Comparison of ENCODE assay signal across 14 cellular contexts in genomic region chr13:37446503-37446902, GRCh38.
DNase-seq lines count a peak whose midpoint lies in the region; TF ChIP-seq lines count a peak whose summit lies in the region.
"Had no signal": no experiment of that assay in that cellular context is flagged by ENCODE, and none has a peak within 500 bp of the region (broad histone marks: within the 10 kb centered on the region; RNA-seq: fewer than 3 reads in every experiment).

No MANE protein-coding gene starts in this region.

- no peak overlapping the region for H2AFZ ChIP-seq in GM23248

- H3K79me2 ChIP-seq in GM23248 (ENCODE audit: insufficient read depth): no peaks in the 10 kb centered on the region

- DNase-seq in GM23248: peak; percentile 98
- DNase-seq in amniotic stem cell (lab: John Stamatoyannopoulos, UW): peak; percentile 73
- peak; percentile 24 for DNase-seq in foreskin melanocyte
- no peak for DNase-seq in T-helper 2 cell
- DNase-seq in NCI-H1436 treated with DMSO at 0.1 percent for 48 hours (lab: John Stamatoyannopoulos, UW): no peak
- DNase-seq in esophagus muscularis mucosa (ENCODE audit: extremely low spot score): no peak
- DNase-seq in superior temporal gyrus (ENCODE audit: extremely low spot score): no peak
- DNase-seq: activated naive CD8-positive, alpha-beta T cell treated with anti-CD3 and anti-CD28 coated beads, Interleukin-2, amount 50 U/mL, for 24 hours; H7; KBM-7; kidney glomerular epithelial cell; stimulated activated naive B cell treated with anti-CD40 and anti-IgM and Interleukin-4, amounts not matched to agents 10 μg/mL and 1 μg/mL and 100 μg/mL, for 72 hours; T1000 had no signal

- no peak for TF ChIP-seq POLR2A in esophagus muscularis mucosa (IDR thresholded peaks at IDR 0.05; ENCODE audit: low read depth)

- no peak for TF ChIP-seq CTCF in esophagus muscularis mucosa (IDR thresholded peaks at IDR 0.05)

- H3K4me3 ChIP-seq in GM23248 (peak overlapping the region; percentile 25; the same call in 1 of the 2 replicates), skeletal muscle satellite cell (ENCODE audit: low read length) (no peak overlapping the region), esophagus muscularis mucosa (no peak overlapping the region)

- H3K9ac ChIP-seq in GM23248: peak overlapping the region; percentile 43
- H3K9ac ChIP-seq in skeletal muscle satellite cell (ENCODE audit: low read depth, low read length): peak overlapping the region; percentile 75

- H3K9me2 ChIP-seq in GM23248 (ENCODE audit: insufficient read depth): no peaks in the 10 kb centered on the region

- no peak for TF ChIP-seq EP300 in esophagus muscularis mucosa (IDR thresholded peaks at IDR 0.05)

- peaks cover 43% of the 10 kb centered on the region for H3K4me1 ChIP-seq in GM23248 (ENCODE audit: insufficient read depth)
- peaks cover 55% of the 10 kb centered on the region for H3K4me1 ChIP-seq in skeletal muscle satellite cell (ENCODE audit: control insufficient read depth, insufficient read depth, low read length)
- no peaks in the 10 kb centered on the region for H3K4me1 ChIP-seq in esophagus muscularis mucosa

- in situ Hi-C loops in GM23248 (cut with MboI): no loop called here

- no peaks in the 10 kb centered on the region for H4K20me1 ChIP-seq in GM23248 (ENCODE audit: insufficient read depth)

- H3K27me3 ChIP-seq in GM23248 (replicated peaks; ENCODE audit: insufficient read depth) (no peaks in the 10 kb centered on the region), skeletal muscle satellite cell (ENCODE audit: control insufficient read depth, insufficient read depth, low read length) (no peaks in the 10 kb centered on the region), esophagus muscularis mucosa (no peaks in the 10 kb centered on the region)

- intact Hi-C loops in esophagus muscularis mucosa (cut with DNase I): no loop called here

- H3F3A ChIP-seq in GM23248 (ENCODE audit: insufficient read depth): peaks cover 32% of the 10 kb centered on the region

- H3K4me2 ChIP-seq in GM23248 (ENCODE audit: unreplicated experiment) (peak overlapping the region; percentile 64), skeletal muscle satellite cell (ENCODE audit: low read length) (peak overlapping the region; percentile 41)

- H3K27ac ChIP-seq in GM23248: peak overlapping the region; percentile 90
- H3K27ac ChIP-seq in esophagus muscularis mucosa (replicated peaks in 1 of 4): no peak overlapping the region

- H3K9me3 ChIP-seq in GM23248 (ENCODE audit: low read depth): no peaks in the 10 kb centered on the region
- H3K9me3 ChIP-seq in skeletal muscle satellite cell (replicated peaks; ENCODE audit: low read length): no peaks in the 10 kb centered on the region
- H3K9me3 ChIP-seq in esophagus muscularis mucosa: no peaks in the 10 kb centered on the region

- WGBS in GM23248 (ENCODE audit: low coverage in 1 of 2, low lambda C conversion rate in 2 of 2, missing lambda C conversion rate in 2 of 2), 2 experiments: 0% methylated on average over 3 of the region's 3 CpGs
- WGBS in esophagus muscularis mucosa: 89% methylated on average over 3 of the region's 3 CpGs

- H3K36me3 ChIP-seq in GM23248 (ENCODE audit: low read depth) (no peaks in the 10 kb centered on the region), skeletal muscle satellite cell (ENCODE audit: insufficient read depth, low read length) (no peaks in the 10 kb centered on the region), esophagus muscularis mucosa (no peaks in the 10 kb centered on the region)

Comparison
In these comparisons a context has a peak if more than half of its experiments do, and no peak if none do; other contexts are left out.
1. DNase-seq: peak in GM23248 (single experiment), amniotic stem cell (single experiment) and foreskin melanocyte (single experiment); none in T-helper 2 cell (0 of 5), NCI-H1436 treated with DMSO at 0.1 percent for 48 hours (single experiment), esophagus muscularis mucosa (single experiment) and superior temporal gyrus (single experiment).